In the genomic region with DNA sequence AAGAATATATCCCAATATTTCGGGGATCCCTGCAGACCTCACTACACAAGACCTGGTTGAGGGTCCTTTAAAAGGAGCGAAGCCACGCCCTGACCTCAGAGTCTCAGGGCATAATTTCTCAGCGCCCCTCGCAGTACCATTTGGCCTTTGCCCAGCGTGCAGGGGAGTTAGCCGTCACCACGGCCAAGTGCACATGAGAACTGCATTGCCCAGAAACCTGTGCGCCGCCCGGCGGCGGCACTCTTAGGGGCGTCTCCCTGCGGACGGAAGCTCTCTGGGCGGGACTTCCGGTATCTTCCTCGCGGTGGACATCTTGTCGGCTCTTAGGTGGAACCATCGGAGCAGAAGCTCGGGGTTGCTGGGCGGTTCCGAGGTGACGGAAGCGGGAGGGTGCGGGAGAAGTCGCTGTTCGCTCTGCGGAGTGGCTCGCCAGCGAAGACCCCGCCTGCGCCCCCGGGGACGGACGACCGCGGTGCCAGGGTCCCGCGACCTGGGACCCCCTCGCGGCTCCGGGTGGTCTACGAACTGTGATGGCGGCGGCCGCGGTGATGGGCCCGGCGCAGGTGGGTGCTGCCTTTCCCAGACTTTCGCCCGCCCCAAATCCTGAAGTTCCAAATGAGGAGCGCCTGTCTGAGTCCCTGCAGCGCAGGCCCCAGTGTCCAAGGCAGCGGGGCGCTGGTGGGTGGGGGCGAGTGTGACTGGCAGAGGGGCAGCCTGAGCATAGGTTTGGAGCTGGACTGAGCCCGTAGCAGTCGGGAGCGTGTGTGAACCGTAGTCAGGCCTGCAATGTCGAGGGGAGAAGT, we compare ENCODE assay signal across 8 cellular contexts. TPM values are rescaled to one million over a fixed set of nuclear protein-coding genes. Genes with fewer than 3 reads are reported as not detected.
DNase-seq lines count a peak whose midpoint lies in the region; ATAC-seq, FAIRE-seq and TF ChIP-seq lines count a peak whose summit lies in the region.

A gene (plus strand): TSS at position 302 of the 803 bp plus-strand sequence. CDS start 5,227 bp downstream, outside the sequence.

- H3K27ac Mint-ChIP-seq in GM23338: peak within 1 kb of the TSS; percentile 89

- H3K9me3 Mint-ChIP-seq in GM23338: peaks cover 55% of the 10 kb centered on the region

- no peak for TF ChIP-seq CTCF in GM23338 (conservative IDR thresholded peaks at IDR 0.05; ENCODE audit: low read depth in 2 of 2)

- H3K27me3 ChIP-seq in GM23338 (ENCODE audit: insufficient read depth) (no peaks in the 10 kb centered on the region), MG63 (no peaks in the 10 kb centered on the region), SJCRH30 (no peaks in the 10 kb centered on the region), neuron (ENCODE audit: insufficient read depth, low read length) (no peaks in the 10 kb centered on the region)

- no peak for FAIRE-seq in frontal cortex (lab: Jason Lieb, UNC)

- H3K27ac ChIP-seq in GM23338 (ENCODE audit: low read depth): peak within 1 kb of the TSS; percentile 66; the same call in 1 of the 2 replicates
- H3K27ac ChIP-seq in SJCRH30: peak within 1 kb of the TSS; percentile 59

- H3K27me3 Mint-ChIP-seq in GM23338 (ENCODE audit: insufficient read depth, low read depth, poor library complexity): peaks cover 20% of the 10 kb centered on the region

- peak; percentile 99 for ATAC-seq in GM23338

- H3K79me2 ChIP-seq in GM23338 (replicated peaks; ENCODE audit: insufficient read depth): peaks cover 50% of the 10 kb centered on the region

- H3K4me2 ChIP-seq in GM23338: peak within 1 kb of the TSS; percentile 97

- no peaks in the 10 kb centered on the region; the same call in 1 of the 2 replicates for H4K20me1 ChIP-seq in GM23338 (replicated peaks; ENCODE audit: insufficient read depth)

- H2AFZ ChIP-seq in GM23338: peak within 1 kb of the TSS; percentile 93
- H2AFZ ChIP-seq in neuron (ENCODE audit: low read depth, low read length): peak within 1 kb of the TSS; percentile 22

- H3K4me3 ChIP-seq in GM23338 (peak within 1 kb of the TSS; percentile 100), MG63 (peak within 1 kb of the TSS; percentile 94), SJCRH30 (peak within 1 kb of the TSS; percentile 86), neuron (ENCODE audit: low read length) (peak within 1 kb of the TSS; percentile 97)

- H3K36me3 ChIP-seq in GM23338 (ENCODE audit: insufficient read depth) (peaks cover 36% of the 10 kb centered on the region), MG63 (peaks cover 41% of the 10 kb centered on the region), SJCRH30 (peaks cover 45% of the 10 kb centered on the region), neuron (ENCODE audit: insufficient read depth, low read length) (peaks cover 39% of the 10 kb centered on the region)

- 0 out of 2 replicates have a peak, but pooled peaks cover 3% of the 10 kb centered on the region for H3K4me1 ChIP-seq in GM23338 (ENCODE audit: insufficient read depth)
- H3K4me1 ChIP-seq in SJCRH30: no peaks in the 10 kb centered on the region
- peaks cover 5% of the 10 kb centered on the region for H3K4me1 ChIP-seq in neuron (ENCODE audit: insufficient read depth, low read length)

- DNase-seq in EH (ENCODE audit: low read depth) (peak; percentile 90), GM23338 (ENCODE audit: low spot score) (peak; percentile 97), MG63 (peak; percentile 94), SJCRH30 (peak; percentile 94), frontal cortex (ENCODE audit: low spot score in 2 of 2) (peak; percentile 87 to 96), stromal cell of bone marrow (ENCODE audit: low read depth) (peak; percentile 82)
- peak; percentile 85 for DNase-seq in activated gamma-delta T cell treated with anti-CD3 and anti-CD28 coated beads, Interleukin-2, amount 50 U/mL, for 16 hours (ENCODE audit: low read depth)

- H3K9me3 ChIP-seq in MG63: peaks cover 63% of the 10 kb centered on the region
- H3K9me3 ChIP-seq in SJCRH30 (replicated peaks): peaks cover 35% of the 10 kb centered on the region
- H3K9me3 ChIP-seq in neuron (ENCODE audit: low read length): peaks cover 44% of the 10 kb centered on the region

- peak within 1 kb of the TSS; percentile 95 for H3K4me3 Mint-ChIP-seq in GM23338

- H3K36me3 Mint-ChIP-seq in GM23338 (ENCODE audit: low read depth): peaks cover 52% of the 10 kb centered on the region

- no peaks in the 10 kb centered on the region for H3F3A ChIP-seq in GM23338 (replicated peaks; ENCODE audit: low read depth)

- peaks cover 8% of the 10 kb centered on the region; the same call in 1 of the 3 replicates for H3K4me1 Mint-ChIP-seq in GM23338

- H3K9me2 ChIP-seq in GM23338 (ENCODE audit: insufficient read depth): peaks cover 29% of the 10 kb centered on the region

TF ChIP-seq in GM23338, 12 proteins besides CTCF, POLR2A, EP300 and RAD21:
- TF ChIP-seq POLR2AphosphoS5 (IDR thresholded peaks at IDR 0.05; ENCODE audit: low read depth) (peak; percentile 85), EZH2 (IDR thresholded peaks at IDR 0.05; ENCODE audit: low read depth, unreplicated experiment) (no peak), CREB1 (CRISPR knock-in tag; IDR thresholded peaks at IDR 0.05; ENCODE audit: low read depth) (peak; percentile 61; the same call in 1 of the 2 replicates)
- TF ChIP-seq, protein P1, sequence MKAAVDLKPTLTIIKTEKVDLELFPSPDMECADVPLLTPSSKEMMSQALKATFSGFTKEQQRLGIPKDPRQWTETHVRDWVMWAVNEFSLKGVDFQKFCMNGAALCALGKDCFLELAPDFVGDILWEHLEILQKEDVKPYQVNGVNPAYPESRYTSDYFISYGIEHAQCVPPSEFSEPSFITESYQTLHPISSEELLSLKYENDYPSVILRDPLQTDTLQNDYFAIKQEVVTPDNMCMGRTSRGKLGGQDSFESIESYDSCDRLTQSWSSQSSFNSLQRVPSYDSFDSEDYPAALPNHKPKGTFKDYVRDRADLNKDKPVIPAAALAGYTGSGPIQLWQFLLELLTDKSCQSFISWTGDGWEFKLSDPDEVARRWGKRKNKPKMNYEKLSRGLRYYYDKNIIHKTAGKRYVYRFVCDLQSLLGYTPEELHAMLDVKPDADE (IDR thresholded peaks at IDR 0.05): peak; percentile 91

RNA-seq across cellular contexts. Expression of the gene that starts here (rescaled TPM):
- total RNA-seq in GM23338 (2014; rRNA removed; shearing (Covaris generic)): 55.7 and 79.6 TPM in 2 replicates
- 13.1 and 14.6 TPM in 2 replicates for polyA plus RNA-seq in GM23338 (2016; fragmentation: Nextera tagmentation; extraction: Ambion mirVana)
- 5.0 and 14.1 TPM in 2 replicates for total RNA-seq in MG63 (2014; rRNA removed; shearing (Covaris generic); ENCODE audit: low replicate concordance)
- total RNA-seq in SJCRH30 (2014; rRNA removed; shearing (Covaris generic)): 20.2 and 20.8 TPM in 2 replicates
- 37.5 TPM for total RNA-seq in frontal cortex

Comparison
In these comparisons a context has a peak if more than half of its experiments do, and no peak if none do; other contexts are left out.
1. Peak in every context shown above with its lines: DNase-seq, ATAC-seq, H3K4me3 ChIP-seq and H3K27ac ChIP-seq.